ENCODE assay signal across 29 cellular contexts in the genomic region with DNA sequence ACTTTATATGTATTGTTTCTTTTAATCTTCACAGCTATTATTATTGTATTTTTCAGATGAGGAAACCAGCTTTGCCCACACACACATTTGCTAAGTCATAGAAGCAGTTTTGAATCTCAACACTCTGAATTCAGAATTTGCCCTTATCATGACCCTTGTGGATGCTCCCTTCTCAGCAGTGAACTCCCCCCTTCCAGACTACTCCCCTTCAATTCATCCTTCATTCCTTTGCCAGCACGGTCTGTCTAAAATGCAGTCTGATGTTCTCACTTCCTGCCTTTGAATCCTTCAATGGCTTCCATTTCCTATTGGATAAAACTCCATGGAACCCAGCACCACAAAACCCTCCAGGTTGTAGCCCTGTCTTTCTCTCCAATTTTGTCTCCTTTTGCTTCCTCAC. TPM values are rescaled to one million over a fixed set of nuclear protein-coding genes. Genes with fewer than 3 reads are reported as not detected.
A peak's percentile ranks its signal among the peaks of the same experiment; 100 is the strongest.
DNase-seq lines count a peak whose midpoint lies in the region; ATAC-seq, FAIRE-seq and TF ChIP-seq lines count a peak whose summit lies in the region.
"Had no signal": no experiment of that assay in that cellular context is flagged by ENCODE, and none has a peak within 500 bp of the region (broad histone marks: within the 10 kb centered on the region; RNA-seq: fewer than 3 reads in every experiment).

No MANE protein-coding gene starts in this region.

- no peak overlapping the region for H2BK5ac ChIP-seq in neuronal stem cell (ENCODE audit: low read length)

- DNase-seq in HT1080 (ENCODE audit: low read depth), result peak; percentile 40
- DNase-seq in astrocyte (ENCODE audit: low read depth), result no peak
- DNase-seq in fibroblast of lung (ENCODE audit: low read depth in 2 of 2), result no peak
- no peak for DNase-seq in neuronal stem cell (ENCODE audit: low spot score)
- no peak for DNase-seq in heart left ventricle
- DNase-seq: Caco-2; CD8-positive, alpha-beta T cell; DMS 273 treated with DMSO at 0.1 percent for 48 hours; DMS79; EL; GDM1; H7; Karpas-422; NCI-H1092; NCI-H1417 treated with DMSO at 0.1 percent for 48 hours; NCI-H1694 treated with DMSO at 0.1 percent for 48 hours; NCI-H2081; NCI-H2227 treated with DMSO at 0.1 percent for 48 hours; NCI-H510A treated with DMSO at 0.1 percent for 48 hours; NCI-H774; Right ventricle myocardium superior; RPMI8226 had no signal

- H3K4me3 ChIP-seq in astrocyte (ENCODE audit: insufficient read depth, low read depth, low read length), result no peak overlapping the region
- no peak overlapping the region for H3K4me3 ChIP-seq in fibroblast of lung (replicated peaks in 1 of 4; ENCODE audit: control extremely low read depth in 1 of 4, insufficient read depth in 1 of 4, low read depth in 3 of 4, low read length in 4 of 4)
- no peak overlapping the region for H3K4me3 ChIP-seq in neuronal stem cell (ENCODE audit: low read length in 2 of 2)
- H3K4me3 ChIP-seq in heart left ventricle, result no peak overlapping the region
- H3K4me3 ChIP-seq: GM12878, SJSA1 had no signal

- no peak overlapping the region for H4K91ac ChIP-seq in neuronal stem cell (ENCODE audit: low read depth, low read length, poor library complexity)

- H3K79me1 ChIP-seq in neuronal stem cell (ENCODE audit: low read depth, low read length), result no peaks in the 10 kb centered on the region

- H3K27ac ChIP-seq in astrocyte (ENCODE audit: low read depth, low read length) (no peak overlapping the region), fibroblast of lung (ENCODE audit: insufficient read depth, low read length) (no peak overlapping the region), neuronal stem cell (replicated peaks; ENCODE audit: low read length) (no peak overlapping the region), heart left ventricle (no peak overlapping the region)
- H3K27ac ChIP-seq: C4-2B, HL-60, SJSA1 had no signal

- no peak overlapping the region for H3K4ac ChIP-seq in neuronal stem cell (ENCODE audit: low read length)

- peak overlapping the region; percentile 29 for H3K27ac Mint-ChIP-seq in astrocyte (ENCODE audit: unreplicated experiment)
- H3K27ac Mint-ChIP-seq: B cell; CD8-positive, alpha-beta T cell had no signal

- H3K9me3 ChIP-seq in astrocyte (ENCODE audit: insufficient read depth, low read depth, low read length) (no peaks in the 10 kb centered on the region), fibroblast of lung (ENCODE audit: control insufficient read depth, insufficient read depth, low read depth, low read length) (no peaks in the 10 kb centered on the region), neuronal stem cell (replicated peaks in 1 of 2; ENCODE audit: control insufficient read depth in 2 of 2, insufficient read depth in 1 of 2, low read depth in 1 of 2, low read length in 2 of 2) (no peaks in the 10 kb centered on the region), heart left ventricle (no peaks in the 10 kb centered on the region)
- H3K9me3 ChIP-seq: Caco-2, SJSA1 had no signal

- no peak for FAIRE-seq in astrocyte (lab: Jason Lieb, UNC)
- FAIRE-seq: GM12878 had no signal

- H2AFZ ChIP-seq in astrocyte (ENCODE audit: low read depth, low read length), result no peak overlapping the region
- peak overlapping the region; percentile 15 for H2AFZ ChIP-seq in fibroblast of lung (ENCODE audit: low read length)
- peak overlapping the region; percentile 60 for H2AFZ ChIP-seq in neuronal stem cell (ENCODE audit: low read length)

- intact Hi-C loops in heart left ventricle (cut with DNase I), result no loop called here

- no peak overlapping the region for H3K4me3 Mint-ChIP-seq in astrocyte (ENCODE audit: unreplicated experiment)
- H3K4me3 Mint-ChIP-seq: B cell; CD8-positive, alpha-beta T cell had no signal

- H3K9me3 Mint-ChIP-seq in astrocyte (ENCODE audit: unreplicated experiment), result peaks cover 3% of the 10 kb centered on the region
- H3K9me3 Mint-ChIP-seq: CD8-positive, alpha-beta T cell had no signal

- H2AK5ac ChIP-seq in neuronal stem cell (ENCODE audit: low read depth, low read length), result no peak overlapping the region

- H2BK120ac ChIP-seq in neuronal stem cell (ENCODE audit: low read depth, low read length), result no peak overlapping the region

- H2BK15ac ChIP-seq in neuronal stem cell (ENCODE audit: low read length), result no peak overlapping the region

- TF ChIP-seq CTCF in astrocyte (IDR thresholded peaks at IDR 0.05; ENCODE audit: insufficient read depth, low read depth, low read length) (no peak), fibroblast of lung (conservative IDR thresholded peaks at IDR 0.05 in 1 of 2, IDR thresholded peaks at IDR 0.05 in 1 of 2; ENCODE audit: low read depth in 1 of 2, low read length in 2 of 2) (no peak), heart left ventricle (IDR thresholded peaks at IDR 0.05) (no peak)

- WGBS in neuronal stem cell (ENCODE audit: extremely low coverage in 2 of 2, insufficient read length in 2 of 2, insufficient replicate concordance in 1 of 2), 2 donors, result no CpG with 5 or more reads among the region's 1 CpG
- WGBS in heart left ventricle, 4 donors, result 42 to 63% (median 58%) methylated on average over 1 of the region's 1 CpG

- no peak overlapping the region for H3K18ac ChIP-seq in neuronal stem cell (ENCODE audit: low read length)

- no peak overlapping the region for H3K14ac ChIP-seq in neuronal stem cell (ENCODE audit: low read length)

- H4K8ac ChIP-seq in neuronal stem cell (ENCODE audit: low read depth, low read length), result no peak overlapping the region

- H3K4me2 ChIP-seq in astrocyte (ENCODE audit: low read length), result no peak overlapping the region
- no peak overlapping the region for H3K4me2 ChIP-seq in fibroblast of lung (ENCODE audit: extremely low read depth, insufficient read depth, low read length)
- H3K4me2 ChIP-seq in neuronal stem cell (ENCODE audit: insufficient read depth, low read length, poor library complexity, severe bottlenecking), result no peak overlapping the region

- H3K27me3 ChIP-seq in astrocyte (ENCODE audit: insufficient read depth, low read length) (no peaks in the 10 kb centered on the region), fibroblast of lung (ENCODE audit: control insufficient read depth, insufficient read depth, low read length) (no peaks in the 10 kb centered on the region), neuronal stem cell (ENCODE audit: control insufficient read depth in 3 of 3, insufficient read depth in 3 of 3, low read depth in 1 of 3, low read length in 3 of 3) (no peaks in the 10 kb centered on the region), heart left ventricle (no peaks in the 10 kb centered on the region)
- H3K27me3 ChIP-seq: SJSA1 had no signal

- ATAC-seq in heart left ventricle (no peak), HG03159 (IDR thresholded peaks at IDR 0.05; ENCODE audit: unreplicated experiment) (no peak), HG03521 (IDR thresholded peaks at IDR 0.05; ENCODE audit: unreplicated experiment) (no peak)
- ATAC-seq: CD8-positive, alpha-beta T cell; GM12878 had no signal

- H3K79me2 ChIP-seq in astrocyte (ENCODE audit: insufficient read depth, low read length), result no peaks in the 10 kb centered on the region
- no peaks in the 10 kb centered on the region for H3K79me2 ChIP-seq in fibroblast of lung (ENCODE audit: control insufficient read depth, insufficient read depth, low read length)

- TF ChIP-seq POLR2A in heart left ventricle (IDR thresholded peaks at IDR 0.05), result no peak

- no peaks in the 10 kb centered on the region for H3K36me3 Mint-ChIP-seq in astrocyte (ENCODE audit: low read depth, unreplicated experiment)
- H3K36me3 Mint-ChIP-seq: CD8-positive, alpha-beta T cell had no signal

- H4K20me1 ChIP-seq in astrocyte (ENCODE audit: insufficient read depth, low read length), result no peaks in the 10 kb centered on the region
- no peaks in the 10 kb centered on the region for H4K20me1 ChIP-seq in fibroblast of lung (ENCODE audit: control insufficient read depth, extremely low read depth, insufficient read depth, low read length)

- H3K4me1 ChIP-seq in astrocyte (ENCODE audit: insufficient read depth, low read length) (no peaks in the 10 kb centered on the region), fibroblast of lung (ENCODE audit: control insufficient read depth, extremely low read depth, insufficient read depth, low read length) (no peaks in the 10 kb centered on the region), neuronal stem cell (ENCODE audit: control insufficient read depth in 2 of 2, insufficient read depth in 1 of 2, low read depth in 1 of 2, low read length in 2 of 2) (no peaks in the 10 kb centered on the region), heart left ventricle (peaks cover 0 to 22% (median 0%) of the 10 kb centered on the region in 12 donors)

- H3K23ac ChIP-seq in neuronal stem cell (ENCODE audit: low read depth, low read length, poor library complexity), result no peak overlapping the region

- H3K9ac ChIP-seq in astrocyte (ENCODE audit: low read length) (no peak overlapping the region), fibroblast of lung (ENCODE audit: insufficient read depth, low read length) (no peak overlapping the region), neuronal stem cell (ENCODE audit: low read depth, low read length, poor library complexity) (no peak overlapping the region)

- no peaks in the 10 kb centered on the region for H3K36me3 ChIP-seq in astrocyte (ENCODE audit: insufficient read depth, low read length)
- H3K36me3 ChIP-seq in fibroblast of lung (ENCODE audit: control insufficient read depth, insufficient read depth, low read length), result no peaks in the 10 kb centered on the region
- H3K36me3 ChIP-seq in neuronal stem cell (replicated peaks in 1 of 2; ENCODE audit: control insufficient read depth in 2 of 2, insufficient read depth in 2 of 2, low read length in 2 of 2), result no peaks in the 10 kb centered on the region
- no peaks in the 10 kb centered on the region for H3K36me3 ChIP-seq in heart left ventricle
- H3K36me3 ChIP-seq: SJSA1 had no signal

- no peak overlapping the region for H2BK12ac ChIP-seq in neuronal stem cell (ENCODE audit: low read length)

- no peaks in the 10 kb centered on the region for H3K27me3 Mint-ChIP-seq in astrocyte (ENCODE audit: low read depth, unreplicated experiment)
- H3K27me3 Mint-ChIP-seq: B cell had no signal

- peaks cover 30% of the 10 kb centered on the region for H3K4me1 Mint-ChIP-seq in astrocyte (ENCODE audit: low read depth, unreplicated experiment)
- H3K4me1 Mint-ChIP-seq: B cell had no signal

RNA-seq across cellular contexts. Expression of gene TSC22D2, which starts 52.5 kb away (rescaled TPM):
- 6.2 and 7.7 TPM in 2 replicates for total RNA-seq in HT1080 (2014; rRNA removed; shearing (Covaris generic))
- polyA plus RNA-seq in HT1080 (2015; cell fraction: cytosol; rRNA removed), result 17.7 and 21.3 TPM in 2 replicates
- 33.3 and 33.8 TPM in 2 replicates for polyA plus RNA-seq in HT1080 (2015; cell fraction: nucleus; rRNA removed)
- total RNA-seq in astrocyte (99.4 and 116 TPM in 2 replicates), fibroblast of lung (10.3 and 23.6 TPM in 2 replicates), heart left ventricle (10 to 100 TPM; 12.7 to 55.8 (median 32.6) TPM)
- polyA plus RNA-seq in fibroblast of lung (29.3 and 45.5 TPM in 2 replicates), heart left ventricle (10 to 100 TPM; 11.5 to 22.6 TPM)
- 30.3 and 41.2 TPM in 2 replicates for polyA plus RNA-seq in fibroblast of lung (2012)
- polyA minus RNA-seq in fibroblast of lung (ENCODE audit: low replicate concordance), result 11.1 and 13.0 TPM in 2 replicates
- polyA plus RNA-seq in neuronal stem cell (2013, experiment 1 of 2), result 22.0 TPM
- polyA plus RNA-seq in neuronal stem cell (2013, experiment 2 of 2), result 22.2 TPM
